In genomic region chr20:53826090-53826489, GRCh38 we compare ENCODE assay signal across 18 cellular contexts.
DNase-seq lines count a peak whose midpoint lies in the region; ATAC-seq, FAIRE-seq and TF ChIP-seq lines count a peak whose summit lies in the region.
"Had no signal": no experiment of that assay in that cellular context is flagged by ENCODE, and none has a peak within 500 bp of the region (broad histone marks: within the 10 kb centered on the region; RNA-seq: fewer than 3 reads in every experiment).

No MANE protein-coding gene starts in this region.

- 82% methylated on average over 2 of the region's 2 CpGs for WGBS in GM12878 (ENCODE audit: insufficient coverage, insufficient replicate concordance, low lambda C conversion rate, missing lambda C conversion rate)
- WGBS in trophoblast cell (ENCODE audit: extremely low coverage, insufficient coverage, insufficient read length): no CpG with 5 or more reads among the region's 2 CpGs

- H3K14ac ChIP-seq in trophoblast cell (ENCODE audit: low read length): no peak overlapping the region

- H2BK12ac ChIP-seq in trophoblast cell (ENCODE audit: low read length): peak overlapping the region; percentile 71

- no peaks in the 10 kb centered on the region for H3K36me3 ChIP-seq in OCI-LY7 (ENCODE audit: insufficient read depth, low read length)
- H3K36me3 ChIP-seq in GM12878 (ENCODE audit: control insufficient read depth in 2 of 2, insufficient read depth in 2 of 2, low read length in 1 of 2): no peaks in the 10 kb centered on the region
- H3K36me3 ChIP-seq in trophoblast cell (ENCODE audit: control insufficient read depth in 1 of 2, insufficient read depth in 2 of 2, low read length in 2 of 2): no peaks in the 10 kb centered on the region
- H3K36me3 ChIP-seq: BE2C, SJCRH30 had no signal

- peaks cover 55% of the 10 kb centered on the region for H3K4me1 Mint-ChIP-seq in Calu3 (ENCODE audit: low read depth, unreplicated experiment)

- H3K27me3 ChIP-seq in GM12878 (replicated peaks in 1 of 2; ENCODE audit: control insufficient read depth in 2 of 2, insufficient read depth in 2 of 2, low read length in 1 of 2) (no peaks in the 10 kb centered on the region), trophoblast cell (ENCODE audit: insufficient read depth, low read length) (no peaks in the 10 kb centered on the region)
- H3K27me3 ChIP-seq: BE2C, SJCRH30 had no signal

- no peaks in the 10 kb centered on the region for H3K27me3 Mint-ChIP-seq in Calu3 (ENCODE audit: unreplicated experiment)
- H3K27me3 Mint-ChIP-seq: CD4-positive, alpha-beta memory T cell had no signal

- H2BK120ac ChIP-seq in trophoblast cell (ENCODE audit: insufficient read depth, low read length, poor library complexity): no peak overlapping the region

- no peaks in the 10 kb centered on the region for H3K9me3 Mint-ChIP-seq in Calu3 (ENCODE audit: low read depth, unreplicated experiment)
- H3K9me3 Mint-ChIP-seq: CD4-positive, alpha-beta memory T cell had no signal

- H3K4me3 ChIP-seq in OCI-LY7 (ENCODE audit: low read depth, low read length, poor library complexity, severe bottlenecking): no peak overlapping the region
- no peak overlapping the region for H3K4me3 ChIP-seq in GM12878
- no peak overlapping the region for H3K4me3 ChIP-seq in trophoblast cell (ENCODE audit: low read depth, low read length)
- H3K4me3 ChIP-seq: SJCRH30 had no signal

- no peak overlapping the region for H3K23ac ChIP-seq in trophoblast cell (ENCODE audit: low read length)

- BruUV-seq in Calu3 (replicated peaks; lab: Mats Ljungman, UMichigan): no TSS peak
- BruUV-seq in OCI-LY7 (replicated peaks; lab: Mats Ljungman, UMichigan): no TSS peak
- BruUV-seq in GM12878 (replicated peaks; lab: Mats Ljungman, UMichigan): no TSS peak

- H4K91ac ChIP-seq in trophoblast cell (ENCODE audit: low read depth, low read length): no peak overlapping the region

- no peak for ATAC-seq in GM12878
- ATAC-seq in HG03175 (IDR thresholded peaks at IDR 0.05; ENCODE audit: unreplicated experiment): no peak
- ATAC-seq in HG02642 (IDR thresholded peaks at IDR 0.05; ENCODE audit: poor library complexity, unreplicated experiment): no peak

- H3K9me3 ChIP-seq in OCI-LY7 (ENCODE audit: low read length) (no peaks in the 10 kb centered on the region), GM12878 (replicated peaks; ENCODE audit: control insufficient read depth, insufficient read depth, low read length) (no peaks in the 10 kb centered on the region; the same call in 2 of the 3 replicates), trophoblast cell (ENCODE audit: insufficient read depth, low read depth, low read length) (no peaks in the 10 kb centered on the region)
- H3K9me3 ChIP-seq: BE2C, SJCRH30 had no signal

- H3K18ac ChIP-seq in trophoblast cell (ENCODE audit: low read length): no peak overlapping the region

- H4K8ac ChIP-seq in trophoblast cell (ENCODE audit: low read depth, low read length): no peak overlapping the region

- POLR2A ChIA-PET in OCI-LY7 (lab: Charles Lee): interaction anchor here (1.0 to 2.1 kb wide), 5 partner anchors 39 to 73 kb away, joined by 3 to 8 read pairs (median 5); no protein-coding TSS in a partner anchor
- POLR2A ChIA-PET in GM12878 (lab: Charles Lee): interaction anchor here (0.6 to 1.9 kb wide), 2 partner anchors 9 to 88 kb away, joined by 3 to 6 read pairs; no protein-coding TSS in a partner anchor

- H3K9me2 ChIP-seq in OCI-LY7 (ENCODE audit: insufficient read depth, low read length): no peaks in the 10 kb centered on the region

- TF ChIP-seq POLR2A in GM12878 (IDR thresholded peaks at IDR 0.05; ENCODE audit: low read depth, low read length): no peak

- no peak overlapping the region for H4K12ac ChIP-seq in trophoblast cell (ENCODE audit: low read depth, low read length)

- in situ Hi-C loops in GM12878 (cut with MboI) (no loop called here), G401 (cut with HindIII; ENCODE audit: low sequenced_read_pairs) (no loop called here)

- H2BK5ac ChIP-seq in trophoblast cell (ENCODE audit: low read depth, low read length, poor library complexity): no peak overlapping the region

- peak overlapping the region; percentile 13 for H3K4me3 Mint-ChIP-seq in Calu3 (ENCODE audit: low read depth, unreplicated experiment)

- no peak for TF ChIP-seq CTCF in Calu3 (IDR thresholded peaks at IDR 0.05; ENCODE audit: unreplicated experiment)
- TF ChIP-seq CTCF in OCI-LY7 (conservative IDR thresholded peaks at IDR 0.05; ENCODE audit: low read length): no peak
- TF ChIP-seq CTCF in GM12878 (IDR thresholded peaks at IDR 0.05 in 2 of 3, conservative IDR thresholded peaks at IDR 0.05 in 1 of 3; ENCODE audit: control insufficient read depth in 2 of 3, extremely low read depth in 1 of 3, insufficient read depth in 1 of 3, low read depth in 3 of 3, low read length in 3 of 3): no peak

- DNase-seq in Calu3 (no peak), OCI-LY7 (ENCODE audit: low spot score) (no peak), GM12878 (ENCODE audit: low read depth, low spot score) (no peak), trophoblast cell (no peak), G401 (ENCODE audit: low spot score) (no peak)
- DNase-seq: BE2C; CD4-positive, alpha-beta memory T cell; DND-41; NCI-H1048; NCI-H2107; NCI-H226; NCI-H69; SJCRH30; SW 1271 had no signal

- peak overlapping the region; percentile 98 for H3K27ac Mint-ChIP-seq in Calu3 (ENCODE audit: unreplicated experiment)

- peaks cover 18% of the 10 kb centered on the region for H3K36me3 Mint-ChIP-seq in Calu3 (ENCODE audit: insufficient read depth, unreplicated experiment)
- H3K36me3 Mint-ChIP-seq: CD4-positive, alpha-beta memory T cell had no signal

- no peak for FAIRE-seq in GM12878 (lab: Jason Lieb, UNC)
- FAIRE-seq: D721Med, H1 had no signal

- H4K20me1 ChIP-seq in OCI-LY7 (ENCODE audit: insufficient read depth, low read length) (no peaks in the 10 kb centered on the region), GM12878 (ENCODE audit: control insufficient read depth, insufficient read depth) (no peaks in the 10 kb centered on the region)

- SMC1A ChIA-PET in GM12878 (lab: Charles Lee; ENCODE audit: uncharacterized antibody, unreplicated experiment): interaction anchor here (2.0 to 2.3 kb wide), 2 partner anchors 10 to 14 kb away, joined by 5 to 9 read pairs; no protein-coding TSS in a partner anchor

- H3K79me1 ChIP-seq in trophoblast cell (ENCODE audit: low read length): peaks cover 9% of the 10 kb centered on the region

- TF ChIP-seq RAD21 in GM12878 (IDR thresholded peaks at IDR 0.05; ENCODE audit: insufficient read depth, low read depth, low read length): no peak

- peak overlapping the region; percentile 89 for H3K27ac ChIP-seq in OCI-LY7 (ENCODE audit: low read depth, low read length, poor library complexity, severe bottlenecking)
- H3K27ac ChIP-seq in GM12878 (ENCODE audit: control insufficient read depth, insufficient read depth): no peak overlapping the region
- no peak overlapping the region for H3K27ac ChIP-seq in trophoblast cell (ENCODE audit: low read depth, low read length)
- H3K27ac ChIP-seq: SJCRH30 had no signal

- peak overlapping the region; percentile 92 for H3K4me2 ChIP-seq in OCI-LY7 (ENCODE audit: low read length)
- H3K4me2 ChIP-seq in GM12878 (ENCODE audit: control insufficient read depth, insufficient read depth): no peak overlapping the region
- H3K4me2 ChIP-seq in trophoblast cell (ENCODE audit: low read length): no peak overlapping the region

- no peak overlapping the region for H2AK5ac ChIP-seq in trophoblast cell (ENCODE audit: low read length)

- CTCF ChIA-PET in Calu3 (lab: Charles Lee) (interaction anchor here (1.2 to 1.7 kb wide), 2 partner anchors 87 to 114 kb away, joined by 5 to 6 read pairs; no protein-coding TSS in a partner anchor), OCI-LY7 (lab: Charles Lee; ENCODE audit: unreplicated experiment) (interaction anchor here (1.0 kb wide), 1 partner anchor 17 kb away, joined by 4 read pairs; no protein-coding TSS in a partner anchor), GM12878 (lab: Yijun Ruan, JAX) (interaction anchor here (1.1 to 1.9 kb wide), 3 partner anchors 9 to 50 kb away, joined by 3 to 4 read pairs (median 3); no protein-coding TSS in a partner anchor)

- H3K4me1 ChIP-seq in OCI-LY7 (ENCODE audit: insufficient read depth, low read length, poor library complexity, severe bottlenecking): peaks cover 57% of the 10 kb centered on the region
- H3K4me1 ChIP-seq in GM12878 (ENCODE audit: control insufficient read depth, insufficient read depth, low read length): peaks cover 31% of the 10 kb centered on the region
- H3K4me1 ChIP-seq in trophoblast cell (ENCODE audit: control insufficient read depth in 1 of 2, insufficient read depth in 2 of 2, low read length in 2 of 2): peaks cover 2 to 4% of the 10 kb centered on the region in 2 experiments

- H3K79me2 ChIP-seq in OCI-LY7 (ENCODE audit: insufficient read depth, low read depth, low read length) (no peaks in the 10 kb centered on the region), GM12878 (ENCODE audit: control insufficient read depth, insufficient read depth, low read length) (no peaks in the 10 kb centered on the region), trophoblast cell (ENCODE audit: control insufficient read depth, insufficient read depth, low read length, poor library complexity) (no peaks in the 10 kb centered on the region)

- RAD21 ChIA-PET in GM12878 (lab: Charles Lee; ENCODE audit: unreplicated experiment): interaction anchor here (1.0 to 4.2 kb wide), 6 partner anchors 10 to 90 kb away, joined by 3 to 26 read pairs (median 7); no protein-coding TSS in a partner anchor

- no peak for TF ChIP-seq EP300 in GM12878 (IDR thresholded peaks at IDR 0.05; ENCODE audit: borderline replicate concordance in 1 of 2, control insufficient read depth in 1 of 2, low read depth in 2 of 2, low read length in 2 of 2)

- H2AFZ ChIP-seq in OCI-LY7 (ENCODE audit: low read length) (peak overlapping the region; percentile 83; the same call in 1 of the 2 replicates), GM12878 (ENCODE audit: control insufficient read depth, low read depth, low read length) (no peak overlapping the region), trophoblast cell (ENCODE audit: insufficient read depth, low read length, poor library complexity) (no peak overlapping the region)

- H3K9ac ChIP-seq in GM12878 (ENCODE audit: control insufficient read depth, insufficient read depth, low read length) (no peak overlapping the region), trophoblast cell (ENCODE audit: low read length) (no peak overlapping the region)

- H3K4ac ChIP-seq in trophoblast cell (ENCODE audit: low read depth, low read length): no peak overlapping the region

- intact Hi-C loops in Calu3 (cut with micrococcal nuclease; ENCODE audit: unreplicated experiment): loop anchor here (5.0 kb wide), 1 partner anchor 296 kb away; no protein-coding TSS in a partner anchor
- intact Hi-C loops in OCI-LY7 (cut with micrococcal nuclease; ENCODE audit: unreplicated experiment): loop anchor here (5.0 kb wide), 1 partner anchor 74 kb away; no protein-coding TSS in a partner anchor
- intact Hi-C loops in GM12878 (cut with micrococcal nuclease; ENCODE audit: unreplicated experiment): no loop called here

TF ChIP-seq in GM12878, 131 proteins besides CTCF, POLR2A, EP300 and RAD21:
- TF ChIP-seq STAT1 (conservative IDR thresholded peaks at IDR 0.05): no peak
- peak; percentile 36; the same call in 1 of the 2 replicates for TF ChIP-seq NFXL1 (IDR thresholded peaks at IDR 0.05; ENCODE audit: borderline replicate concordance)
- TF ChIP-seq ETV6 (conservative IDR thresholded peaks at IDR 0.05 in 1 of 2, IDR thresholded peaks at IDR 0.05 in 1 of 2; ENCODE audit: borderline replicate concordance in 1 of 2, low read depth in 1 of 2): peak in 1 of 2 experiments; percentile 44; a peak in 1 of 4 replicates
